Comparison of ENCODE assay signal across 21 cellular contexts in the genomic region with DNA sequence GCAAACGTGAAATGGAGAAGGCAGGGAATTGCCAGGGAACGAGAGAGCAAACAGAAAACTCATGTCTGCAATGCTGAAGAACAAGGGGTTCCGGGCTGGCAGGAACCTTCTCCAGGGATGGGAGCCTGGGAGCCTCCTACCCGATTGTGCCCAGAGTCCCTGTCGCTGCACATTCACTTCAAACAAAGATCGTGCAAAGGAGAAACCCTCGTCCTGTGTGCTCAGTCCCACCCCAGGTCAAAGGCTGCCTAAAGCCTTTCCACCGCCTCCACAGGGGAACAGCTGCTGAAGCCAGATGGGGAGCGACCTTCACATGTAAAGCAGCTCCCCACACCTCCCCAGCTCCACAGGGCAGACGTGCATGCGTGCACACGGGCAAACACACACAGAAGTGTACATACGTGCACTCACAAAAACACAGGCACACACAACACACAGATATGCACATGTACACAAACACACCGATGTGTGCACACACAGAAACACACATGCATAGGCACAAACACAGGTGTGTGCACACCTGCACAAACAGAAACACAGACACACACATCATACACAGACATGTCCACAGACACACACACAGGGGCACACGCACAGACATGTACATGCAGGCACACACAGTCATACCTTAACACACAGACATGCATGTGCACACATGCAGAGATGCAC.
"Had no signal": no experiment of that assay in that cellular context is flagged by ENCODE, and none has a peak within 500 bp of the region (broad histone marks: within the 10 kb centered on the region; RNA-seq: fewer than 3 reads in every experiment).

No MANE protein-coding gene starts in this region.

- H3K9me3 ChIP-seq: esophagus muscularis mucosa, gastrocnemius medialis, left ventricle myocardium inferior, lower lobe of right lung, neutrophil, pancreas, suprapubic skin, thyroid gland, uterus had no signal

- H3K27me3 ChIP-seq: gastrocnemius medialis, neutrophil, pancreas, thyroid gland, uterus had no signal

- H3K4me3 ChIP-seq: dorsolateral prefrontal cortex, esophagus muscularis mucosa, gastrocnemius medialis, left ventricle myocardium inferior, lower lobe of right lung, pancreas, smooth muscle cell, suprapubic skin, thyroid gland, uterus had no signal

- DNase-seq: cortex of kidney; effector CD8-positive, alpha-beta T cell; gastrocnemius medialis; immature natural killer cell; left ventricle myocardium inferior; lower lobe of right lung; naive B cell; right cardiac atrium; stimulated activated CD4-positive, alpha-beta T cell treated with anti-CD3 and anti-CD28 coated beads, Interleukin-2, amount 100 ng/mL, for 48 hours; stimulated activated naive CD4-positive, alpha-beta T cell treated with Interleukin-2 at 50 U/mL for 16 hours; thyroid gland; uterus had no signal

- H3K36me3 ChIP-seq: esophagus muscularis mucosa, gastrocnemius medialis, left ventricle myocardium inferior, lower lobe of right lung, neutrophil, pancreas, suprapubic skin, thyroid gland, uterus had no signal

- H3K4me1 ChIP-seq: esophagus muscularis mucosa, gastrocnemius medialis, left ventricle myocardium inferior, lower lobe of right lung, pancreas, suprapubic skin, thyroid gland, uterus had no signal

- H3K27ac ChIP-seq: dorsolateral prefrontal cortex, epithelial cell of prostate, esophagus muscularis mucosa, gastrocnemius medialis, left ventricle myocardium inferior, lower lobe of right lung, neutrophil, pancreas, suprapubic skin, thyroid gland, uterus had no signal

- H3K4me2 ChIP-seq: smooth muscle cell had no signal

- ATAC-seq: gastrocnemius medialis, pancreas, right cardiac atrium had no signal

- FAIRE-seq: endometrium, keratinocyte, pancreas had no signal
